ENCODE assay signal across 1 cellular context in genomic region chr9:72858089-72858912, GRCh38.
TF ChIP-seq lines count a peak whose summit lies in the region.

No MANE protein-coding gene starts in this region.

TF ChIP-seq in GM23338, 12 proteins besides CTCF, POLR2A, EP300 and RAD21 (continued from another document):
- TF ChIP-seq, protein P1, sequence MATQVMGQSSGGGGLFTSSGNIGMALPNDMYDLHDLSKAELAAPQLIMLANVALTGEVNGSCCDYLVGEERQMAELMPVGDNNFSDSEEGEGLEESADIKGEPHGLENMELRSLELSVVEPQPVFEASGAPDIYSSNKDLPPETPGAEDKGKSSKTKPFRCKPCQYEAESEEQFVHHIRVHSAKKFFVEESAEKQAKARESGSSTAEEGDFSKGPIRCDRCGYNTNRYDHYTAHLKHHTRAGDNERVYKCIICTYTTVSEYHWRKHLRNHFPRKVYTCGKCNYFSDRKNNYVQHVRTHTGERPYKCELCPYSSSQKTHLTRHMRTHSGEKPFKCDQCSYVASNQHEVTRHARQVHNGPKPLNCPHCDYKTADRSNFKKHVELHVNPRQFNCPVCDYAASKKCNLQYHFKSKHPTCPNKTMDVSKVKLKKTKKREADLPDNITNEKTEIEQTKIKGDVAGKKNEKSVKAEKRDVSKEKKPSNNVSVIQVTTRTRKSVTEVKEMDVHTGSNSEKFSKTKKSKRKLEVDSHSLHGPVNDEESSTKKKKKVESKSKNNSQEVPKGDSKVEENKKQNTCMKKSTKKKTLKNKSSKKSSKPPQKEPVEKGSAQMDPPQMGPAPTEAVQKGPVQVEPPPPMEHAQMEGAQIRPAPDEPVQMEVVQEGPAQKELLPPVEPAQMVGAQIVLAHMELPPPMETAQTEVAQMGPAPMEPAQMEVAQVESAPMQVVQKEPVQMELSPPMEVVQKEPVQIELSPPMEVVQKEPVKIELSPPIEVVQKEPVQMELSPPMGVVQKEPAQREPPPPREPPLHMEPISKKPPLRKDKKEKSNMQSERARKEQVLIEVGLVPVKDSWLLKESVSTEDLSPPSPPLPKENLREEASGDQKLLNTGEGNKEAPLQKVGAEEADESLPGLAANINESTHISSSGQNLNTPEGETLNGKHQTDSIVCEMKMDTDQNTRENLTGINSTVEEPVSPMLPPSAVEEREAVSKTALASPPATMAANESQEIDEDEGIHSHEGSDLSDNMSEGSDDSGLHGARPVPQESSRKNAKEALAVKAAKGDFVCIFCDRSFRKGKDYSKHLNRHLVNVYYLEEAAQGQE (IDR thresholded peaks at IDR 0.05; ENCODE audit: unreplicated experiment): no peak
- TF ChIP-seq STAT1 (IDR thresholded peaks at IDR 0.05; ENCODE audit: unreplicated experiment): no peak
- TF ChIP-seq, protein P2, sequence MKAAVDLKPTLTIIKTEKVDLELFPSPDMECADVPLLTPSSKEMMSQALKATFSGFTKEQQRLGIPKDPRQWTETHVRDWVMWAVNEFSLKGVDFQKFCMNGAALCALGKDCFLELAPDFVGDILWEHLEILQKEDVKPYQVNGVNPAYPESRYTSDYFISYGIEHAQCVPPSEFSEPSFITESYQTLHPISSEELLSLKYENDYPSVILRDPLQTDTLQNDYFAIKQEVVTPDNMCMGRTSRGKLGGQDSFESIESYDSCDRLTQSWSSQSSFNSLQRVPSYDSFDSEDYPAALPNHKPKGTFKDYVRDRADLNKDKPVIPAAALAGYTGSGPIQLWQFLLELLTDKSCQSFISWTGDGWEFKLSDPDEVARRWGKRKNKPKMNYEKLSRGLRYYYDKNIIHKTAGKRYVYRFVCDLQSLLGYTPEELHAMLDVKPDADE (IDR thresholded peaks at IDR 0.05): no peak
- no peak for TF ChIP-seq POLR2AphosphoS5 (IDR thresholded peaks at IDR 0.05; ENCODE audit: low read depth)
- no peak for TF ChIP-seq NANOG (IDR thresholded peaks at IDR 0.05; ENCODE audit: borderline replicate concordance)
- TF ChIP-seq CREB1 (CRISPR knock-in tag; IDR thresholded peaks at IDR 0.05; ENCODE audit: low read depth): no peak
- no peak for TF ChIP-seq EZH2 (IDR thresholded peaks at IDR 0.05; ENCODE audit: low read depth, unreplicated experiment)
TF ChIP-seq in GM23338: peak in this region for 0.
